Comparison of ENCODE assay signal across 8 cellular contexts in genomic region chrX:16946361-16946964, GRCh38. TPM values are rescaled to one million over a fixed set of nuclear protein-coding genes. Genes with fewer than 3 reads are reported as not detected.
A peak's percentile ranks its signal among the peaks of the same experiment; 100 is the strongest.
DNase-seq lines count a peak whose midpoint lies in the region; ATAC-seq and TF ChIP-seq lines count a peak whose summit lies in the region.

REPS2 (plus strand) TSS chrX:16946658; CDS start chrX:16946862, 204 bp downstream.

- H3K27ac ChIP-seq in left lung: no peak within 1 kb of the TSS

- no peaks in the 10 kb centered on the region for H3K4me1 ChIP-seq in left lung

- peaks cover 0 to 5% of the 10 kb centered on the region in 2 donors for H3K27me3 ChIP-seq in left lung

- H3K4me3 ChIP-seq in AG09309 (ENCODE audit: control insufficient read depth, low read depth, low read length) (peak within 1 kb of the TSS; percentile 49), left lung (peak within 1 kb of the TSS; percentile 37 to 53)

- DNase-seq in AG09309 (ENCODE audit: low read depth): no peak
- peak; percentile 82 for DNase-seq in NCI-H510A (lab: John Stamatoyannopoulos, UW)
- DNase-seq in activated CD4-positive, alpha-beta T cell treated with anti-CD3 and anti-CD28 coated beads, Interleukin-2, amount 50 U/mL, for 1 hour: peak; percentile 78
- peak; percentile 6 for DNase-seq in cortex of kidney (lab: John Stamatoyannopoulos, UW)
- peak; percentile 84 to 94 for DNase-seq in left lung
- DNase-seq in stimulated activated CD4-positive, alpha-beta T cell treated with anti-CD3 and anti-CD28 coated beads, Interleukin-2, amount 100 ng/mL, for 24 hours: peak; percentile 73 to 80

- no peaks in the 10 kb centered on the region for H3K36me3 ChIP-seq in left lung

- H3K9me3 ChIP-seq in left lung: no peaks in the 10 kb centered on the region

- TF ChIP-seq CTCF in AG09309 (IDR thresholded peaks at IDR 0.05; ENCODE audit: control insufficient read depth, insufficient read depth, low read depth, low read length, missing control alignments): no peak
- TF ChIP-seq CTCF in left lung (IDR thresholded peaks at IDR 0.05): no peak

- ATAC-seq in GM19035 (IDR thresholded peaks at IDR 0.05; ENCODE audit: unreplicated experiment) (peak; percentile 99), HG03196 (IDR thresholded peaks at IDR 0.05; ENCODE audit: unreplicated experiment) (peak; percentile 97), left lung (peak; percentile 99)

- intact Hi-C loops in left lung (cut with DNase I): no loop called here

RNA-seq across cellular contexts. Expression of gene REPS2, which starts in this region (rescaled TPM):
- 10 to 100 TPM; 15.7 to 19.5 TPM for total RNA-seq in left lung
